ENCODE assay signal across 20 cellular contexts in the genomic region with DNA sequence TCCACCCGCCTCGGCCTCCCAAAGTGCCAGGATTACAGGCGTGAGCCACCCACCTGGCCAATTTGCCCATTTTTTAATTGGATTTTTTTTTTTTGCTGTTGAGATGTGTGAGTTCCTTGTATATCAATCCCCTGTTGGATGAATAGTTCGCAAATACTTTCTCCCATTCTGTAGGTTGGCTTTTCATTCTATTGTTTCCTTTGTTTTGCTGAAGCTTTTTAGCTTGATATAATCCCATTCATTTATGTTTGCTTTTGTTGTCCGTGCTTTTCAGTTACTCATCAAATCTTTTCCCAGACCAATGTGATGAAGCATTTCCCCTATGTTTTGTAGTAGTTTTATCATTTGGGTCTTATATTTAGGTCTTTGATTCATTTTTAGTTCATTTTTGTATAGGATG. TPM values are rescaled to one million over a fixed set of nuclear protein-coding genes. Genes with fewer than 3 reads are reported as not detected.
A peak's percentile ranks its signal among the peaks of the same experiment; 100 is the strongest.
DNase-seq lines count a peak whose midpoint lies in the region; ATAC-seq lines count a peak whose summit lies in the region.
"Had no signal": no experiment of that assay in that cellular context is flagged by ENCODE, and none has a peak within 500 bp of the region (broad histone marks: within the 10 kb centered on the region; RNA-seq: fewer than 3 reads in every experiment).

No MANE protein-coding gene starts in this region.

- no peak overlapping the region for H3K27ac ChIP-seq in CD4-positive, alpha-beta memory T cell (ENCODE audit: low read depth, low read length)
- H3K27ac ChIP-seq: BLaER1 had no signal

- peaks cover 53% of the 10 kb centered on the region for H3K4me1 ChIP-seq in CD4-positive, alpha-beta memory T cell (ENCODE audit: insufficient read depth, low read length)

- H3K4me1 Mint-ChIP-seq in activated CD4-positive, alpha-beta memory T cell treated with anti-CD3 and anti-CD28 coated beads for 36 hours (ENCODE audit: low read depth): peaks cover 81% of the 10 kb centered on the region
- H3K4me1 Mint-ChIP-seq in activated CD4-positive, alpha-beta memory T cell treated with anti-CD3 and anti-CD28 coated beads, Interleukin-2, amount 10 ng/mL, durations not matched to agents 7 days and 5 days: peaks cover 66% of the 10 kb centered on the region
- peaks cover 86% of the 10 kb centered on the region for H3K4me1 Mint-ChIP-seq in stimulated activated naive CD8-positive, alpha-beta T cell treated with anti-CD3 and anti-CD28 coated beads, Interleukin-15, Interleukin-2, amounts not matched to agents 100 ng/mL and 50 ng/mL, for 24 hours (ENCODE audit: low read depth)
- H3K4me1 Mint-ChIP-seq in activated naive CD8-positive, alpha-beta T cell treated with anti-CD3 and anti-CD28 coated beads, Interleukin-2, amount 50 U/mL, for 24 hours: peaks cover 84% of the 10 kb centered on the region
- peaks cover 55 to 84% (median 70%) of the 10 kb centered on the region in 4 donors for H3K4me1 Mint-ChIP-seq in CD4-positive, alpha-beta memory T cell

- no peaks in the 10 kb centered on the region for H3K9me3 Mint-ChIP-seq in activated CD4-positive, alpha-beta memory T cell treated with anti-CD3 and anti-CD28 coated beads for 36 hours
- no peaks in the 10 kb centered on the region for H3K9me3 Mint-ChIP-seq in activated CD4-positive, alpha-beta memory T cell treated with anti-CD3 and anti-CD28 coated beads, Interleukin-2, amount 10 ng/mL, durations not matched to agents 7 days and 5 days
- H3K9me3 Mint-ChIP-seq in stimulated activated naive CD8-positive, alpha-beta T cell treated with anti-CD3 and anti-CD28 coated beads, Interleukin-15, Interleukin-2, amounts not matched to agents 100 ng/mL and 50 ng/mL, for 24 hours: no peaks in the 10 kb centered on the region
- H3K9me3 Mint-ChIP-seq in activated naive CD8-positive, alpha-beta T cell treated with anti-CD3 and anti-CD28 coated beads, Interleukin-2, amount 50 U/mL, for 24 hours: no peaks in the 10 kb centered on the region
- H3K9me3 Mint-ChIP-seq in CD4-positive, alpha-beta memory T cell: no peaks in the 10 kb centered on the region
- H3K9me3 Mint-ChIP-seq: CD8-positive, alpha-beta memory T cell had no signal

- H3K4me3 Mint-ChIP-seq in activated CD4-positive, alpha-beta memory T cell treated with anti-CD3 and anti-CD28 coated beads for 36 hours: no peak overlapping the region
- no peak overlapping the region for H3K4me3 Mint-ChIP-seq in activated CD4-positive, alpha-beta memory T cell treated with anti-CD3 and anti-CD28 coated beads, Interleukin-2, amount 10 ng/mL, durations not matched to agents 7 days and 5 days
- H3K4me3 Mint-ChIP-seq in stimulated activated naive CD8-positive, alpha-beta T cell treated with anti-CD3 and anti-CD28 coated beads, Interleukin-15, Interleukin-2, amounts not matched to agents 100 ng/mL and 50 ng/mL, for 24 hours: no peak overlapping the region
- H3K4me3 Mint-ChIP-seq in activated naive CD8-positive, alpha-beta T cell treated with anti-CD3 and anti-CD28 coated beads, Interleukin-2, amount 50 U/mL, for 24 hours: no peak overlapping the region
- H3K4me3 Mint-ChIP-seq in CD4-positive, alpha-beta memory T cell: peak overlapping the region in 3 of 8 donors; percentile 0 to 29 (median 25)

- POLR2A ChIA-PET in activated CD4-positive, alpha-beta memory T cell treated with anti-CD3 and anti-CD28 coated beads for 36 hours (lab: Charles Lee): interaction anchor here (1.5 kb wide), 1 partner anchor 16 kb away, joined by 3 read pairs; no protein-coding TSS in a partner anchor
- POLR2A ChIA-PET in activated CD4-positive, alpha-beta memory T cell treated with anti-CD3 and anti-CD28 coated beads, Interleukin-2, amount 10 ng/mL, durations not matched to agents 7 days and 5 days (lab: Charles Lee): no interaction called here
- POLR2A ChIA-PET in CD4-positive, alpha-beta memory T cell (lab: Charles Lee; ENCODE audit: partially characterized antibody): no interaction called here

- no peak for DNase-seq in activated CD4-positive, alpha-beta memory T cell treated with anti-CD3 and anti-CD28 coated beads for 36 hours
- no peak for DNase-seq in activated CD4-positive, alpha-beta memory T cell treated with anti-CD3 and anti-CD28 coated beads, Interleukin-2, amount 10 ng/mL, durations not matched to agents 7 days and 5 days
- no peak for DNase-seq in stimulated activated naive CD8-positive, alpha-beta T cell treated with anti-CD3 and anti-CD28 coated beads, Interleukin-15, Interleukin-2, amounts not matched to agents 100 U/mL and 50 U/mL, for 24 hours
- DNase-seq in activated naive CD8-positive, alpha-beta T cell treated with anti-CD3 and anti-CD28 coated beads, Interleukin-2, amount 50 U/mL, for 24 hours: no peak
- DNase-seq in NCI-H345 treated with DMSO at 0.1 percent for 48 hours (lab: John Stamatoyannopoulos, UW; ENCODE audit: unreplicated experiment) (no peak), Ammon's horn (ENCODE audit: low spot score) (no peak)
- DNase-seq in CD4-positive, alpha-beta memory T cell: no peak
- DNase-seq: CD8-positive, alpha-beta memory T cell; DMS53; GOT3; KG1; MV-4-11; NCI-H1694 treated with DMSO at 0.1 percent for 48 hours; NCI-H510A; NCI-H748 treated with DMSO at 0.1 percent for 48 hours; OCI-M1; Right ventricle myocardium superior had no signal

- peak overlapping the region; percentile 75 for H3K27ac Mint-ChIP-seq in activated CD4-positive, alpha-beta memory T cell treated with anti-CD3 and anti-CD28 coated beads for 36 hours
- no peak overlapping the region for H3K27ac Mint-ChIP-seq in activated CD4-positive, alpha-beta memory T cell treated with anti-CD3 and anti-CD28 coated beads, Interleukin-2, amount 10 ng/mL, durations not matched to agents 7 days and 5 days
- peak overlapping the region; percentile 71 for H3K27ac Mint-ChIP-seq in stimulated activated naive CD8-positive, alpha-beta T cell treated with anti-CD3 and anti-CD28 coated beads, Interleukin-15, Interleukin-2, amounts not matched to agents 100 ng/mL and 50 ng/mL, for 24 hours
- H3K27ac Mint-ChIP-seq in activated naive CD8-positive, alpha-beta T cell treated with anti-CD3 and anti-CD28 coated beads, Interleukin-2, amount 50 U/mL, for 24 hours: peak overlapping the region; percentile 47
- H3K27ac Mint-ChIP-seq in CD4-positive, alpha-beta memory T cell: peak overlapping the region in 3 of 7 donors; percentile 36 to 65 (median 46)

- no peaks in the 10 kb centered on the region for H3K9me3 ChIP-seq in CD4-positive, alpha-beta memory T cell (ENCODE audit: control insufficient read depth in 1 of 2, low read length in 2 of 2)
- H3K9me3 ChIP-seq: BLaER1 had no signal

- intact Hi-C loops in activated CD4-positive, alpha-beta memory T cell treated with anti-CD3 and anti-CD28 coated beads for 36 hours (cut with micrococcal nuclease): no loop called here
- intact Hi-C loops in CD4-positive, alpha-beta memory T cell (cut with micrococcal nuclease): no loop called here

- CTCF ChIA-PET in activated CD4-positive, alpha-beta memory T cell treated with anti-CD3 and anti-CD28 coated beads for 36 hours (lab: Charles Lee): no interaction called here
- CTCF ChIA-PET in activated CD4-positive, alpha-beta memory T cell treated with anti-CD3 and anti-CD28 coated beads, Interleukin-2, amount 10 ng/mL, durations not matched to agents 7 days and 5 days (lab: Charles Lee): interaction anchor here (1.3 kb wide), 1 partner anchor 39 kb away, joined by 3 read pairs; no protein-coding TSS in a partner anchor
- CTCF ChIA-PET in CD4-positive, alpha-beta memory T cell (lab: Charles Lee; ENCODE audit: partially characterized antibody): no interaction called here

- H3K27me3 ChIP-seq in CD4-positive, alpha-beta memory T cell (ENCODE audit: insufficient read depth, low read length): no peaks in the 10 kb centered on the region
- H3K27me3 ChIP-seq: BLaER1 had no signal

- ATAC-seq in stimulated activated naive CD8-positive, alpha-beta T cell treated with anti-CD3 and anti-CD28 coated beads, Interleukin-15, Interleukin-2, amounts not matched to agents 100 U/mL and 50 U/mL, for 24 hours: no peak
- ATAC-seq in activated naive CD8-positive, alpha-beta T cell treated with anti-CD3 and anti-CD28 coated beads, Interleukin-2, amount 50 U/mL, for 24 hours: no peak
- ATAC-seq: HepG2 had no signal

- H3K27me3 Mint-ChIP-seq in activated CD4-positive, alpha-beta memory T cell treated with anti-CD3 and anti-CD28 coated beads for 36 hours: no peaks in the 10 kb centered on the region
- no peaks in the 10 kb centered on the region for H3K27me3 Mint-ChIP-seq in activated CD4-positive, alpha-beta memory T cell treated with anti-CD3 and anti-CD28 coated beads, Interleukin-2, amount 10 ng/mL, durations not matched to agents 7 days and 5 days
- no peaks in the 10 kb centered on the region for H3K27me3 Mint-ChIP-seq in stimulated activated naive CD8-positive, alpha-beta T cell treated with anti-CD3 and anti-CD28 coated beads, Interleukin-15, Interleukin-2, amounts not matched to agents 100 ng/mL and 50 ng/mL, for 24 hours
- no peaks in the 10 kb centered on the region for H3K27me3 Mint-ChIP-seq in activated naive CD8-positive, alpha-beta T cell treated with anti-CD3 and anti-CD28 coated beads, Interleukin-2, amount 50 U/mL, for 24 hours
- H3K27me3 Mint-ChIP-seq in CD4-positive, alpha-beta memory T cell: no peaks in the 10 kb centered on the region
- H3K27me3 Mint-ChIP-seq: CD8-positive, alpha-beta memory T cell had no signal

- no peak overlapping the region for H3K4me3 ChIP-seq in CD4-positive, alpha-beta memory T cell (ENCODE audit: low read length in 2 of 2)
- H3K4me3 ChIP-seq: BLaER1 had no signal

- peaks cover 50% of the 10 kb centered on the region for H3K36me3 Mint-ChIP-seq in activated CD4-positive, alpha-beta memory T cell treated with anti-CD3 and anti-CD28 coated beads for 36 hours
- H3K36me3 Mint-ChIP-seq in activated CD4-positive, alpha-beta memory T cell treated with anti-CD3 and anti-CD28 coated beads, Interleukin-2, amount 10 ng/mL, durations not matched to agents 7 days and 5 days (ENCODE audit: low read depth): peaks cover 43% of the 10 kb centered on the region
- peaks cover 77% of the 10 kb centered on the region for H3K36me3 Mint-ChIP-seq in stimulated activated naive CD8-positive, alpha-beta T cell treated with anti-CD3 and anti-CD28 coated beads, Interleukin-15, Interleukin-2, amounts not matched to agents 100 ng/mL and 50 ng/mL, for 24 hours (ENCODE audit: low read depth)
- peaks cover 58% of the 10 kb centered on the region for H3K36me3 Mint-ChIP-seq in activated naive CD8-positive, alpha-beta T cell treated with anti-CD3 and anti-CD28 coated beads, Interleukin-2, amount 50 U/mL, for 24 hours (ENCODE audit: low read depth)
- peaks cover 25 to 27% of the 10 kb centered on the region in 2 donors for H3K36me3 Mint-ChIP-seq in CD4-positive, alpha-beta memory T cell

- no peaks in the 10 kb centered on the region for H3K36me3 ChIP-seq in CD4-positive, alpha-beta memory T cell (ENCODE audit: insufficient read depth, low read length)

RNA-seq across cellular contexts. Expression of a gene that starts 36.4 kb away (rescaled TPM):
- 10 to 100 TPM; 68.8 to 73.6 TPM for total RNA-seq in activated CD4-positive, alpha-beta memory T cell treated with anti-CD3 and anti-CD28 coated beads for 36 hours
- 10 to 100 TPM; 37.4 to 38.9 TPM for total RNA-seq in activated CD4-positive, alpha-beta memory T cell treated with anti-CD3 and anti-CD28 coated beads, Interleukin-2, amount 10 ng/mL, durations not matched to agents 7 days and 5 days
- total RNA-seq in CD4-positive, alpha-beta memory T cell: 10 to 100 TPM; 43.4 to 44.8 TPM
- 10 to 100 TPM; 14.9 to 21.0 TPM for polyA plus RNA-seq in CD4-positive, alpha-beta memory T cell
